In the genomic region with DNA sequence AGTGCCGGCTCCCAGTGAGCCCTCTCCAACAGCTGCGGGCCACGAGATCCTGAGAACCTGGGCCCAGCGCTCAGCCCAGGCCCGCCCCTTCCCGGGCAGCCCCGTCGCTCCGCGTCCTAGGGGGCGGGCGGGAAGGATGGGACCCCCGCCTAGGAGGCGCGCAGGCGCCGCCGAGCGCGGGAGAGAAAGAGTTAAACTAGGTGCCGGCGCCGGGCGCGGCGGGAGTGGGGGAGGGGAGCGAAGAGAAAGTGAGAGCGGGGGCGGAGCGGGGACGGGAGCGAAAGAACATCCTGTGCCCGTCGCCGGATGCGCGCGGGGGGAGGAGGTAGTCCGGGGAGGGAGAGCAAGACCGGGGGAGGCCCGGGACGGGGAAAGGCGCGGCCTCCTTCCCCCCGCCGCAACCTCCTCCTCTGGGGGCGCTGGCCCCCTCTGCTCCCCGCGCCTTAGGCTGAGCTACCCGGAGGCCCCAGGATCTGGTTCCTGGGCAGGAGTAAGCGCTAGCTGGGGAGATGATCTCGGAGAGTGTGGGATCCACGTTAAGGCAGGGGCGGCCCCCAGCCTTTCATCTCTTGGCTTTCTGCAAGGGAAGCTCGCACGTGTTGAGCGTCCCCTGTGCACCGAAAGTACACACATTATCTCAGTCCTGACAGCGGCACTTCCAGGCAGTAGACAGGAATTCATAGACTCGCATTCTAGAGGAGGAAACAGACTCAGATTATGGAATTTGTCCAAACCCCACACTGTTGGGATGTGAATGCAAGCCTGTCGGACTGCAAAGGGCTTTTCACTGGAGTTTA, we compare ENCODE assay signal across 1 cellular context.
TF ChIP-seq lines count a peak whose summit lies in the region.

No MANE protein-coding gene starts in this region.

TF ChIP-seq in K562, 482 proteins besides CTCF, POLR2A, EP300 and RAD21 (continued from another document and continues in another):
- TF ChIP-seq, protein P1, sequence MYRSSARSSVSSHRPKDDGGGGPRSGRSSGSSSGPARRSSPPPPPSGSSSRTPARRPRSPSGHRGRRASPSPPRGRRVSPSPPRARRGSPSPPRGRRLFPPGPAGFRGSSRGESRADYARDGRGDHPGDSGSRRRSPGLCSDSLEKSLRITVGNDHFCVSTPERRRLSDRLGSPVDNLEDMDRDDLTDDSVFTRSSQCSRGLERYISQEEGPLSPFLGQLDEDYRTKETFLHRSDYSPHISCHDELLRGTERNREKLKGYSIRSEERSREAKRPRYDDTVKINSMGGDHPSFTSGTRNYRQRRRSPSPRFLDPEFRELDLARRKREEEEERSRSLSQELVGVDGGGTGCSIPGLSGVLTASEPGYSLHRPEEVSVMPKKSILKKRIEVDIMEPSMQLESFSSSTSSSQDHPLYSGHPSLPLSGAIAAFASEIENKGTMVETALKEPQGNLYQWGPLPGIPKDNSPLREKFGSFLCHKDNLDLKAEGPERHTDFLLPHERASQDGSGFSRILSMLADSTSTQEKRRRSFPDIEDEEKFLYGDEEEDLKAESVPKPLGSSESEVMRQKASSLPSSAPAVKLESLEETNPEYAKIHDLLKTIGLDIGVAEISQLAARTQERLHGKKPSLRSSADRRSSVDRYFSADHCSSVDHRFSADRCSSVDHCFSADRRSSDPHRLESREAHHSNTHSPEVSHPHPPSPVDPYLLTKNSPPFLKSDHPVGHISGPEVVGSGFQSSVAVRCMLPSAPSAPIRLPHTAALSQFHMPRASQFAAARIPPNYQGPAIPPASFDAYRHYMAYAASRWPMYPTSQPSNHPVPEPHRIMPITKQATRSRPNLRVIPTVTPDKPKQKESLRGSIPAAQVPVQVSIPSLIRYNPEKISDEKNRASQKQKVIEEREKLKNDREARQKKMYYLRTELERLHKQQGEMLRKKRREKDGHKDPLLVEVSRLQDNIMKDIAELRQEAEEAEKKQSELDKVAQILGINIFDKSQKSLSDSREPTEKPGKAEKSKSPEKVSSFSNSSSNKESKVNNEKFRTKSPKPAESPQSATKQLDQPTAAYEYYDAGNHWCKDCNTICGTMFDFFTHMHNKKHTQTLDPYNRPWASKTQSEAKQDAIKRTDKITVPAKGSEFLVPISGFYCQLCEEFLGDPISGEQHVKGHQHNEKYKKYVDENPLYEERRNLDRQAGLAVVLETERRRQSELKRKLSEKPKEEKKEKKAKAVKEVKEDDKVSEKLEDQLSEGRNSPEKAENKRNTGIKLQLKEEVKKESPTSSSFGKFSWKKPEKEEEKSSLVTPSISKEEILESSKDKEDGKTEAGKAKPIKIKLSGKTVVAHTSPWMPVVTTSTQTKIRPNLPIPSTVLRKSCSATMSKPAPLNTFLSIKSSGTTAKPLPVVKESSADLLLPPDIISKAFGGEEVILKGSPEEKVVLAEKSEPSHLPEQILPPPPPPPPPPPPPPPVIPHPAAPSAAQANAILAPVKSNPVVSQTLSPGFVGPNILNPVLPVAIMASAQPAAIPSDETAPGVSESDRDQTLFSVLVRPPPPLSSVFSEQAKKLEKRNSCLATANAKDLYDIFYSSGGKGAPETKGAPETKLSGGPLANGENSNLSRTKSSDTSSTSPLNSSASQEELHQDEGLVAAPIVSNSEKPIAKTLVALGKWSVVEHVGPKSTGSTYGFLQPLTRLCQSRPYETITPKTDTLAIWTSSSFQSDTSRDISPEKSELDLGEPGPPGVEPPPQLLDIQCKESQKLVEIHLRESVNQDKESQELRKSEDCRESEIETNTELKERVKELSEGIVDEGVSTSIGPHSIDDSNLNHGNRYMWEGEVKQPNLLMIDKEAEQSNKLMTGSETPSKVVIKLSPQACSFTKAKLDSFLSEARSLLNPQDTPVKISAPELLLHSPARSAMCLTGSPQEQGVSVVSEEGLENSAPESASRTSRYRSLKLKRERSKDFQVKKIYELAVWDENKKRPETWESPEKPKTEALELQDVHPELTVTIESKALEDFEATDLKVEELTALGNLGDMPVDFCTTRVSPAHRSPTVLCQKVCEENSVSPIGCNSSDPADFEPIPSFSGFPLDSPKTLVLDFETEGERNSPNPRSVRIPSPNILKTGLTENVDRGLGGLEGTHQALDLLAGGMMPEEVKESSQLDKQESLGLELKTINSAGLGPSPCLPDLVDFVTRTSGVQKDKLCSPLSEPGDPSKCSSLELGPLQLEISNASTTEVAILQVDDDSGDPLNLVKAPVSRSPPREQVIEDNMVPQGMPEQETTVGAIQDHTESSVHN (IDR thresholded peaks at IDR 0.05; ENCODE audit: borderline replicate concordance in 1 of 2, low read depth in 1 of 2) = no peak
- TF ChIP-seq MIER1 (IDR thresholded peaks at IDR 0.05; ENCODE audit: low read depth) (no peak), ZNF695 (CRISPR knock-in tag; IDR thresholded peaks at IDR 0.05) (no peak), PHF20 (IDR thresholded peaks at IDR 0.05; ENCODE audit: partially characterized antibody) (peak; percentile 55), CREB1 (IDR thresholded peaks at IDR 0.05) (peak; percentile 53; the same call in 1 of the 2 replicates), CREB1 (CRISPR knock-in tag; IDR thresholded peaks at IDR 0.05) (peak; percentile 51; the same call in 1 of the 2 replicates), NCOA6 (IDR thresholded peaks at IDR 0.05) (no peak; the same call in 1 of the 2 replicates), CBFA2T3 (IDR thresholded peaks at IDR 0.05) (peak; percentile 51), TRIM28 (IDR thresholded peaks at IDR 0.05) (no peak), RBBP5 (IDR thresholded peaks at IDR 0.05; ENCODE audit: borderline replicate concordance, insufficient read depth, low read length, poor library complexity, severe bottlenecking) (peak; percentile 78), ZSCAN29 (IDR thresholded peaks at IDR 0.05) (0 out of 2 replicates have a peak, but pooled peaks have one; percentile 43), EP400 (IDR thresholded peaks at IDR 0.05) (peak; percentile 95), ZNF778 (CRISPR knock-in tag; IDR thresholded peaks at IDR 0.05) (no peak), ZNF217 (CRISPR knock-in tag; IDR thresholded peaks at IDR 0.05) (no peak), MBD2 (IDR thresholded peaks at IDR 0.05; ENCODE audit: borderline replicate concordance, low read depth) (peak; percentile 19; the same call in 1 of the 2 replicates), HCFC1 (IDR thresholded peaks at IDR 0.05; ENCODE audit: low read depth, low read length) (peak; percentile 32), ZNF586 (CRISPR knock-in tag; conservative IDR thresholded peaks at IDR 0.05) (no peak), ZEB2 (IDR thresholded peaks at IDR 0.05) (peak; percentile 97), ZNF143 (CRISPR knock-in tag; IDR thresholded peaks at IDR 0.05) (no peak)
- TF ChIP-seq, protein P2, sequence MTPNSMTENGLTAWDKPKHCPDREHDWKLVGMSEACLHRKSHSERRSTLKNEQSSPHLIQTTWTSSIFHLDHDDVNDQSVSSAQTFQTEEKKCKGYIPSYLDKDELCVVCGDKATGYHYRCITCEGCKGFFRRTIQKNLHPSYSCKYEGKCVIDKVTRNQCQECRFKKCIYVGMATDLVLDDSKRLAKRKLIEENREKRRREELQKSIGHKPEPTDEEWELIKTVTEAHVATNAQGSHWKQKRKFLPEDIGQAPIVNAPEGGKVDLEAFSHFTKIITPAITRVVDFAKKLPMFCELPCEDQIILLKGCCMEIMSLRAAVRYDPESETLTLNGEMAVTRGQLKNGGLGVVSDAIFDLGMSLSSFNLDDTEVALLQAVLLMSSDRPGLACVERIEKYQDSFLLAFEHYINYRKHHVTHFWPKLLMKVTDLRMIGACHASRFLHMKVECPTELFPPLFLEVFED (CRISPR knock-in tag; conservative IDR thresholded peaks at IDR 0.05) = no peak; the same call in 1 of the 2 replicates
- TF ChIP-seq, protein P3, sequence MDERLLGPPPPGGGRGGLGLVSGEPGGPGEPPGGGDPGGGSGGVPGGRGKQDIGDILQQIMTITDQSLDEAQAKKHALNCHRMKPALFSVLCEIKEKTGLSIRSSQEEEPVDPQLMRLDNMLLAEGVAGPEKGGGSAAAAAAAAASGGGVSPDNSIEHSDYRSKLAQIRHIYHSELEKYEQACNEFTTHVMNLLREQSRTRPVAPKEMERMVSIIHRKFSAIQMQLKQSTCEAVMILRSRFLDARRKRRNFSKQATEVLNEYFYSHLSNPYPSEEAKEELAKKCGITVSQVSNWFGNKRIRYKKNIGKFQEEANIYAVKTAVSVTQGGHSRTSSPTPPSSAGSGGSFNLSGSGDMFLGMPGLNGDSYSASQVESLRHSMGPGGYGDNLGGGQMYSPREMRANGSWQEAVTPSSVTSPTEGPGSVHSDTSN (CRISPR knock-in tag; IDR thresholded peaks at IDR 0.05; ENCODE audit: low read depth) = no peak
- TF ChIP-seq, protein P3 (tag; conservative IDR thresholded peaks at IDR 0.05; ENCODE audit: low read depth) = no peak
- TF ChIP-seq, protein P4, sequence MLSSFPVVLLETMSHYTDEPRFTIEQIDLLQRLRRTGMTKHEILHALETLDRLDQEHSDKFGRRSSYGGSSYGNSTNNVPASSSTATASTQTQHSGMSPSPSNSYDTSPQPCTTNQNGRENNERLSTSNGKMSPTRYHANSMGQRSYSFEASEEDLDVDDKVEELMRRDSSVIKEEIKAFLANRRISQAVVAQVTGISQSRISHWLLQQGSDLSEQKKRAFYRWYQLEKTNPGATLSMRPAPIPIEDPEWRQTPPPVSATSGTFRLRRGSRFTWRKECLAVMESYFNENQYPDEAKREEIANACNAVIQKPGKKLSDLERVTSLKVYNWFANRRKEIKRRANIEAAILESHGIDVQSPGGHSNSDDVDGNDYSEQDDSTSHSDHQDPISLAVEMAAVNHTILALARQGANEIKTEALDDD (IDR thresholded peaks at IDR 0.05) = no peak
- TF ChIP-seq, protein P5, sequence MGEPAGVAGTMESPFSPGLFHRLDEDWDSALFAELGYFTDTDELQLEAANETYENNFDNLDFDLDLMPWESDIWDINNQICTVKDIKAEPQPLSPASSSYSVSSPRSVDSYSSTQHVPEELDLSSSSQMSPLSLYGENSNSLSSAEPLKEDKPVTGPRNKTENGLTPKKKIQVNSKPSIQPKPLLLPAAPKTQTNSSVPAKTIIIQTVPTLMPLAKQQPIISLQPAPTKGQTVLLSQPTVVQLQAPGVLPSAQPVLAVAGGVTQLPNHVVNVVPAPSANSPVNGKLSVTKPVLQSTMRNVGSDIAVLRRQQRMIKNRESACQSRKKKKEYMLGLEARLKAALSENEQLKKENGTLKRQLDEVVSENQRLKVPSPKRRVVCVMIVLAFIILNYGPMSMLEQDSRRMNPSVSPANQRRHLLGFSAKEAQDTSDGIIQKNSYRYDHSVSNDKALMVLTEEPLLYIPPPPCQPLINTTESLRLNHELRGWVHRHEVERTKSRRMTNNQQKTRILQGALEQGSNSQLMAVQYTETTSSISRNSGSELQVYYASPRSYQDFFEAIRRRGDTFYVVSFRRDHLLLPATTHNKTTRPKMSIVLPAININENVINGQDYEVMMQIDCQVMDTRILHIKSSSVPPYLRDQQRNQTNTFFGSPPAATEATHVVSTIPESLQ (CRISPR knock-in tag; IDR thresholded peaks at IDR 0.05) = no peak; the same call in 1 of the 2 replicates
- TF ChIP-seq, protein P6, sequence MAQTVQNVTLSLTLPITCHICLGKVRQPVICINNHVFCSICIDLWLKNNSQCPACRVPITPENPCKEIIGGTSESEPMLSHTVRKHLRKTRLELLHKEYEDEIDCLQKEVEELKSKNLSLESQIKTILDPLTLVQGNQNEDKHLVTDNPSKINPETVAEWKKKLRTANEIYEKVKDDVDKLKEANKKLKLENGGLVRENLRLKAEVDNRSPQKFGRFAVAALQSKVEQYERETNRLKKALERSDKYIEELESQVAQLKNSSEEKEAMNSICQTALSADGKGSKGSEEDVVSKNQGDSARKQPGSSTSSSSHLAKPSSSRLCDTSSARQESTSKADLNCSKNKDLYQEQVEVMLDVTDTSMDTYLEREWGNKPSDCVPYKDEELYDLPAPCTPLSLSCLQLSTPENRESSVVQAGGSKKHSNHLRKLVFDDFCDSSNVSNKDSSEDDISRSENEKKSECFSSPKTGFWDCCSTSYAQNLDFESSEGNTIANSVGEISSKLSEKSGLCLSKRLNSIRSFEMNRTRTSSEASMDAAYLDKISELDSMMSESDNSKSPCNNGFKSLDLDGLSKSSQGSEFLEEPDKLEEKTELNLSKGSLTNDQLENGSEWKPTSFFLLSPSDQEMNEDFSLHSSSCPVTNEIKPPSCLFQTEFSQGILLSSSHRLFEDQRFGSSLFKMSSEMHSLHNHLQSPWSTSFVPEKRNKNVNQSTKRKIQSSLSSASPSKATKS (CRISPR knock-in tag; IDR thresholded peaks at IDR 0.05) = no peak
- TF ChIP-seq, protein P7, sequence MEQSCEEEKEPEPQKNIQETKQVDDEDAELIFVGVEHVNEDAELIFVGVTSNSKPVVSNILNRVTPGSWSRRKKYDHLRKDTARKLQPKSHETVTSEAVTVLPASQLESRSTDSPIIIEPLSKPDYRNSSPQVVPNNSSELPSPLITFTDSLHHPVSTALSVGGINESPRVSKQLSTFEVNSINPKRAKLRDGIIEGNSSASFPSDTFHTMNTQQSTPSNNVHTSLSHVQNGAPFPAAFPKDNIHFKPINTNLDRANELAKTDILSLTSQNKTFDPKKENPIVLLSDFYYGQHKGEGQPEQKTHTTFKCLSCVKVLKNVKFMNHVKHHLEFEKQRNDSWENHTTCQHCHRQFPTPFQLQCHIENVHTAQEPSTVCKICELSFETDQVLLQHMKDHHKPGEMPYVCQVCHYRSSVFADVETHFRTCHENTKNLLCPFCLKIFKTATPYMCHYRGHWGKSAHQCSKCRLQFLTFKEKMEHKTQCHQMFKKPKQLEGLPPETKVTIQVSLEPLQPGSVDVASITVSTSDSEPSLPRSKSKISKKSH (CRISPR knock-in tag; IDR thresholded peaks at IDR 0.05) = no peak
- TF ChIP-seq, protein P8, sequence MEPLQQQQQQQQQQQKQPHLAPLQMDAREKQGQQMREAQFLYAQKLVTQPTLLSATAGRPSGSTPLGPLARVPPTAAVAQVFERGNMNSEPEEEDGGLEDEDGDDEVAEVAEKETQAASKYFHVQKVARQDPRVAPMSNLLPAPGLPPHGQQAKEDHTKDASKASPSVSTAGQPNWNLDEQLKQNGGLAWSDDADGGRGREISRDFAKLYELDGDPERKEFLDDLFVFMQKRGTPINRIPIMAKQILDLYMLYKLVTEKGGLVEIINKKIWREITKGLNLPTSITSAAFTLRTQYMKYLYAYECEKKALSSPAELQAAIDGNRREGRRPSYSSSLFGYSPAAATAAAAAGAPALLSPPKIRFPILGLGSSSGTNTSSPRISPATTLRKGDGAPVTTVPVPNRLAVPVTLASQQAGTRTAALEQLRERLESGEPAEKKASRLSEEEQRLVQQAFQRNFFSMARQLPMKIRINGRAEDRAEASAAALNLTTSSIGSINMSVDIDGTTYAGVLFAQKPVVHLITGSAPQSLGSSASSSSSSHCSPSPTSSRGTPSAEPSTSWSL (CRISPR knock-in tag; IDR thresholded peaks at IDR 0.05; ENCODE audit: borderline replicate concordance) = no peak
- TF ChIP-seq, protein P9, sequence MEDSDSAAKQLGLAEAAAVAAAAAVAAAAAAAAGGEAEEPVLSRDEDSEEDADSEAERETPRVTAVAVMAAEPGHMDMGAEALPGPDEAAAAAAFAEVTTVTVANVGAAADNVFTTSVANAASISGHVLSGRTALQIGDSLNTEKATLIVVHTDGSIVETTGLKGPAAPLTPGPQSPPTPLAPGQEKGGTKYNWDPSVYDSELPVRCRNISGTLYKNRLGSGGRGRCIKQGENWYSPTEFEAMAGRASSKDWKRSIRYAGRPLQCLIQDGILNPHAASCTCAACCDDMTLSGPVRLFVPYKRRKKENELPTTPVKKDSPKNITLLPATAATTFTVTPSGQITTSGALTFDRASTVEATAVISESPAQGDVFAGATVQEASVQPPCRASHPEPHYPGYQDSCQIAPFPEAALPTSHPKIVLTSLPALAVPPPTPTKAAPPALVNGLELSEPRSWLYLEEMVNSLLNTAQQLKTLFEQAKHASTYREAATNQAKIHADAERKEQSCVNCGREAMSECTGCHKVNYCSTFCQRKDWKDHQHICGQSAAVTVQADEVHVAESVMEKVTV (CRISPR knock-in tag; IDR thresholded peaks at IDR 0.05) = no peak
